1 cellular context compared by ENCODE assay signal in the genomic region with DNA sequence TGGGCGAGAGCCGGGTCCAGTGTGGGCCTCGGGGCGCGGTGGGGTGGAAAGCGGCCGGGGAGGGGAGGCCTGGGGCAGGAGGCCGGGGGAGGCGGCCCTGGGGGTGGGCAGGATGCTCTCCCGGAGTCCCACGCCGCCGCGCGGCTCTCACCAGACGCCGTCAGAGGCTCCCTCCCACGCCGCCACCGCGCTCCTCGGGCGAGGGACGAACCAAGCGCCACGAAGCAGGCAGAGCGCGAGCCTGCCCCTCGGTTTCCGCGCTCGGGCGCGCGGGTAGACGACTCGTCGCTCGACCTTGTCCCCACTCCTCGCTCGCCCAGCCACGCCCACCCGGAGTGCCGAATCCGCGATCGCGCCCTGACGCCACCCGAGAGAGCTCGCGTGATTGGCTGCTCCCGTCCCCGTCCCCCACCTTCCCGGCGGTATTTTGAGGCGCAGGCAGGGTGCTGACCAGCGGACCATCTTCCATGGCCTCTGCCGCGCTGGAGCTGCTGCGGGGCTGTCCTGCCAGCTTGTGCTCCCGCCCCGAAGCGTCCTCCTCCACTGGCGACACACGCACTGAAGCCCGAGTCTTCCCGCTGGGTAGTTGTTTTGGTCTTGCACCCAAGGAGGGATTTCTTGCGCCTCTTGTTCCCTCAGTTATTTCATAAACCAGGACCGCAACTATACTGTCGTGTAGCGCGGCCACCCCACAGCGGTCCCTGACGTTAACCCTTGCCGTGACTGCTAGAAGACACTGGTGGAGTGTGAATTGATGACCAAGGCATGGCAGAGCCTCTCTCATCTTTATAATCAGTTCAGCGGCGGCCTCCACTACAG.
TF ChIP-seq lines count a peak whose summit lies in the region.

GNE (minus strand) TSS at position 279 of the 819 bp plus-strand sequence. CDS start 9,093 bp downstream, outside the sequence.

TF ChIP-seq in HepG2, 621 proteins besides CTCF, POLR2A, EP300 and RAD21 (continued from another document):
- TF ChIP-seq ZNF605 (CRISPR knock-in tag; IDR thresholded peaks at IDR 0.05) (0 out of 2 replicates have a peak, but pooled peaks have one; percentile 82), DZIP1 (CRISPR knock-in tag; IDR thresholded peaks at IDR 0.05) (peak; percentile 39), ZNF883 (CRISPR knock-in tag; IDR thresholded peaks at IDR 0.05; ENCODE audit: not compliant biosample characterization) (peak; percentile 68), ZNF710 (CRISPR knock-in tag; IDR thresholded peaks at IDR 0.05; ENCODE audit: borderline replicate concordance) (0 out of 2 replicates have a peak, but pooled peaks have one; percentile 35), SP4 (CRISPR knock-in tag; IDR thresholded peaks at IDR 0.05) (peak; percentile 98), YEATS2 (CRISPR knock-in tag; IDR thresholded peaks at IDR 0.05; ENCODE audit: borderline replicate concordance) (peak; percentile 87), MAX (IDR thresholded peaks at IDR 0.05) (peak; percentile 81), ETV5 (CRISPR knock-in tag; IDR thresholded peaks at IDR 0.05; ENCODE audit: borderline replicate concordance) (peak; percentile 34; the same call in 1 of the 2 replicates), TMF1 (CRISPR knock-in tag; IDR thresholded peaks at IDR 0.05; ENCODE audit: low read depth) (peak; percentile 71; the same call in 1 of the 2 replicates), GZF1 (CRISPR knock-in tag; IDR thresholded peaks at IDR 0.05) (peak; percentile 84; the same call in 1 of the 2 replicates), CCDC6 (CRISPR knock-in tag; IDR thresholded peaks at IDR 0.05) (peak; percentile 96; the same call in 1 of the 2 replicates), SMAD3 (CRISPR knock-in tag; IDR thresholded peaks at IDR 0.05) (peak; percentile 70; the same call in 1 of the 2 replicates)
- TF ChIP-seq, protein P1, sequence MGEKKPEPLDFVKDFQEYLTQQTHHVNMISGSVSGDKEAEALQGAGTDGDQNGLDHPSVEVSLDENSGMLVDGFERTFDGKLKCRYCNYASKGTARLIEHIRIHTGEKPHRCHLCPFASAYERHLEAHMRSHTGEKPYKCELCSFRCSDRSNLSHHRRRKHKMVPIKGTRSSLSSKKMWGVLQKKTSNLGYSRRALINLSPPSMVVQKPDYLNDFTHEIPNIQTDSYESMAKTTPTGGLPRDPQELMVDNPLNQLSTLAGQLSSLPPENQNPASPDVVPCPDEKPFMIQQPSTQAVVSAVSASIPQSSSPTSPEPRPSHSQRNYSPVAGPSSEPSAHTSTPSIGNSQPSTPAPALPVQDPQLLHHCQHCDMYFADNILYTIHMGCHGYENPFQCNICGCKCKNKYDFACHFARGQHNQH (CRISPR knock-in tag; IDR thresholded peaks at IDR 0.05) = peak; percentile 33; the same call in 1 of the 2 replicates
